In the genomic region with DNA sequence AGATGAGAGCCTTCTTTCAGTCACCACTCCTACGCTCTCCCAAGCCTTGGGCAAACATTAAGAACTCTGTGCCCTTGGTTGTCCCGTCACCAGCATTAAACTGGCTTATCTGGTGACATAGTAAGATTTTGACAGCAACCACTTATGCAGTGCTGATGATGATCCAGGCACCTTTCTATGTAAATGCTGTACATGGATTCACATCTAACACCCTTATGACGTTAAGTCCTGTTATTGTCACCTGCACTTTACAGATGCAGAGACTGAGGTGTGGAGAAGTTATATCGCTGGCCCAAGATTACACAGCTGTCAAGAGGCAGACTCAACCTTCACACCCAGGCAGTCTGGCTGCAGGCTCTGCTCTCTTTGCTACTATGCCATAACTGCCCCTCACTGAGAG, we compare ENCODE assay signal across 20 cellular contexts. TPM values are rescaled to one million over a fixed set of nuclear protein-coding genes. Genes with fewer than 3 reads are reported as not detected.
DNase-seq lines count a peak whose midpoint lies in the region; ATAC-seq and TF ChIP-seq lines count a peak whose summit lies in the region.
"Had no signal": no experiment of that assay in that cellular context is flagged by ENCODE, and none has a peak within 500 bp of the region (broad histone marks: within the 10 kb centered on the region; RNA-seq: fewer than 3 reads in every experiment).

No MANE protein-coding gene starts in this region.

- H3K27ac ChIP-seq in DOHH2 (ENCODE audit: low read depth, low read length): peak overlapping the region; percentile 98
- H3K27ac ChIP-seq in heart left ventricle: no peak overlapping the region
- H3K27ac ChIP-seq in right cardiac atrium (ENCODE audit: low read length): no peak overlapping the region
- H3K27ac ChIP-seq: 22Rv1, A549, C4-2B, HL-60 had no signal

- H3K79me2 ChIP-seq in DOHH2 (ENCODE audit: control insufficient read depth, low read length): no peaks in the 10 kb centered on the region

- WGBS in heart left ventricle, 4 donors: 49 to 54% (median 52%) methylated on average over 4 of the region's 4 CpGs
- WGBS in right cardiac atrium: 55% methylated on average over 4 of the region's 4 CpGs

- no peak overlapping the region for H3K4me3 Mint-ChIP-seq in activated naive CD8-positive, alpha-beta T cell
- no peak overlapping the region for H3K4me3 Mint-ChIP-seq in activated naive CD8-positive, alpha-beta T cell treated with anti-CD3 and anti-CD28 coated beads for 36 hours
- no peak overlapping the region for H3K4me3 Mint-ChIP-seq in natural killer cell treated with Interleukin-12 subunit alpha and Interleukin-12 subunit beta and Interleukin-15 and Interleukin-18, amount 100 ng/mL, for 72 hours
- H3K4me3 Mint-ChIP-seq: CD4-positive, alpha-beta memory T cell; GM23338 had no signal

- no peak for TF ChIP-seq CTCF in DOHH2 (IDR thresholded peaks at IDR 0.05; ENCODE audit: low read depth, low read length, poor library complexity, severe bottlenecking)
- TF ChIP-seq CTCF in heart left ventricle (IDR thresholded peaks at IDR 0.05): no peak

- peak overlapping the region; percentile 36 for H3K27ac Mint-ChIP-seq in activated naive CD8-positive, alpha-beta T cell
- no peak overlapping the region for H3K27ac Mint-ChIP-seq in activated naive CD8-positive, alpha-beta T cell treated with anti-CD3 and anti-CD28 coated beads for 36 hours
- no peak overlapping the region for H3K27ac Mint-ChIP-seq in natural killer cell treated with Interleukin-12 subunit alpha and Interleukin-12 subunit beta and Interleukin-15 and Interleukin-18, amount 100 ng/mL, for 72 hours
- H3K27ac Mint-ChIP-seq: GM23338 had no signal

- H3K4me1 ChIP-seq in DOHH2 (ENCODE audit: control insufficient read depth, low read length): peaks cover 83% of the 10 kb centered on the region
- no peaks in the 10 kb centered on the region for H3K4me1 ChIP-seq in heart left ventricle
- no peaks in the 10 kb centered on the region for H3K4me1 ChIP-seq in right cardiac atrium (ENCODE audit: control insufficient read depth, insufficient read depth, low read length)
- H3K4me1 ChIP-seq: A549 had no signal

- TF ChIP-seq POLR2A in heart left ventricle (IDR thresholded peaks at IDR 0.05): no peak

- peaks cover 35% of the 10 kb centered on the region for H3F3A ChIP-seq in DOHH2 (ENCODE audit: control insufficient read depth, insufficient read depth)

- no peaks in the 10 kb centered on the region for H3K36me3 ChIP-seq in DOHH2 (ENCODE audit: control insufficient read depth, low read length)
- no peaks in the 10 kb centered on the region for H3K36me3 ChIP-seq in heart left ventricle

- no peaks in the 10 kb centered on the region for H3K27me3 Mint-ChIP-seq in activated naive CD8-positive, alpha-beta T cell
- H3K27me3 Mint-ChIP-seq in activated naive CD8-positive, alpha-beta T cell treated with anti-CD3 and anti-CD28 coated beads for 36 hours: no peaks in the 10 kb centered on the region
- H3K27me3 Mint-ChIP-seq in natural killer cell treated with Interleukin-12 subunit alpha and Interleukin-12 subunit beta and Interleukin-15 and Interleukin-18, amount 100 ng/mL, for 72 hours: peaks cover 22 to 45% of the 10 kb centered on the region in 2 donors

- peak overlapping the region; percentile 84 for H3K4me2 ChIP-seq in DOHH2 (ENCODE audit: low read length)
- H3K4me2 ChIP-seq: A549, GM23338 had no signal

- H3K27me3 ChIP-seq in DOHH2 (ENCODE audit: control insufficient read depth, low read length): no peaks in the 10 kb centered on the region
- peaks cover 0 to 12% (median 0%) of the 10 kb centered on the region in 9 donors for H3K27me3 ChIP-seq in heart left ventricle
- no peaks in the 10 kb centered on the region for H3K27me3 ChIP-seq in right cardiac atrium (ENCODE audit: control insufficient read depth, insufficient read depth)

- H3K4me3 ChIP-seq in DOHH2 (ENCODE audit: low read length) (peak overlapping the region; percentile 66), heart left ventricle (no peak overlapping the region), right cardiac atrium (ENCODE audit: low read length) (no peak overlapping the region)
- H3K4me3 ChIP-seq: A549, GM12878, GM23338 had no signal

- intact Hi-C loops in heart left ventricle (cut with DNase I): no loop called here
- intact Hi-C loops in right cardiac atrium (cut with DNase I): no loop called here

- ATAC-seq in heart left ventricle (peak in 3 of 4 donors; percentile 28 to 77 (median 72)), right cardiac atrium (peak; percentile 83)
- no peak for ATAC-seq in natural killer cell treated with Interleukin-12 subunit alpha and Interleukin-12 subunit beta and Interleukin-15 and Interleukin-18, amount 100 ng/mL, for 72 hours
- ATAC-seq: A549, GM12878, GM23338 had no signal

- no peak for DNase-seq in activated naive CD8-positive, alpha-beta T cell treated with anti-CD3 and anti-CD28 coated beads for 36 hours
- no peak for DNase-seq in heart left ventricle
- DNase-seq in right cardiac atrium: no peak
- no peak for DNase-seq in glomerular visceral epithelial cell (ENCODE audit: extremely low spot score)
- no peak for DNase-seq in SW480 (ENCODE audit: low spot score)
- no peak for DNase-seq in natural killer cell treated with Interleukin-12 subunit alpha and Interleukin-12 subunit beta and Interleukin-15 and Interleukin-18, amount 100 ng/mL, for 72 hours (ENCODE audit: low spot score)
- DNase-seq: AML-193; Calu3; CD4-positive, alpha-beta memory T cell; DMS79 treated with DMSO at 0.1 percent for 48 hours; EL; HCEC 1CT had no signal

- no peaks in the 10 kb centered on the region for H3K9me2 ChIP-seq in DOHH2 (replicated peaks; ENCODE audit: control insufficient read depth, low read length)

- peaks cover 37% of the 10 kb centered on the region for H3K4me1 Mint-ChIP-seq in activated naive CD8-positive, alpha-beta T cell (ENCODE audit: low read depth)
- H3K4me1 Mint-ChIP-seq in activated naive CD8-positive, alpha-beta T cell treated with anti-CD3 and anti-CD28 coated beads for 36 hours: peaks cover 23% of the 10 kb centered on the region
- H3K4me1 Mint-ChIP-seq in natural killer cell treated with Interleukin-12 subunit alpha and Interleukin-12 subunit beta and Interleukin-15 and Interleukin-18, amount 100 ng/mL, for 72 hours (ENCODE audit: low read depth in 2 of 2): no peaks in the 10 kb centered on the region
- H3K4me1 Mint-ChIP-seq: GM23338 had no signal

- no peaks in the 10 kb centered on the region for H3K9me3 ChIP-seq in DOHH2 (ENCODE audit: control insufficient read depth, insufficient read depth, low read length)
- peaks cover 0 to 3% (median 0%) of the 10 kb centered on the region in 12 donors for H3K9me3 ChIP-seq in heart left ventricle
- no peaks in the 10 kb centered on the region for H3K9me3 ChIP-seq in right cardiac atrium (ENCODE audit: control insufficient read depth, low read length)
- H3K9me3 ChIP-seq: A549 had no signal

- no peaks in the 10 kb centered on the region for H3K9me3 Mint-ChIP-seq in activated naive CD8-positive, alpha-beta T cell (ENCODE audit: low read depth)
- H3K9me3 Mint-ChIP-seq in activated naive CD8-positive, alpha-beta T cell treated with anti-CD3 and anti-CD28 coated beads for 36 hours: no peaks in the 10 kb centered on the region
- no peaks in the 10 kb centered on the region for H3K9me3 Mint-ChIP-seq in natural killer cell treated with Interleukin-12 subunit alpha and Interleukin-12 subunit beta and Interleukin-15 and Interleukin-18, amount 100 ng/mL, for 72 hours
- H3K9me3 Mint-ChIP-seq: CD4-positive, alpha-beta memory T cell had no signal

- H3K36me3 Mint-ChIP-seq in activated naive CD8-positive, alpha-beta T cell: no peaks in the 10 kb centered on the region
- H3K36me3 Mint-ChIP-seq in activated naive CD8-positive, alpha-beta T cell treated with anti-CD3 and anti-CD28 coated beads for 36 hours: no peaks in the 10 kb centered on the region
- no peaks in the 10 kb centered on the region for H3K36me3 Mint-ChIP-seq in natural killer cell treated with Interleukin-12 subunit alpha and Interleukin-12 subunit beta and Interleukin-15 and Interleukin-18, amount 100 ng/mL, for 72 hours
- H3K36me3 Mint-ChIP-seq: CD4-positive, alpha-beta memory T cell had no signal

- H4K20me1 ChIP-seq in DOHH2 (ENCODE audit: control insufficient read depth, insufficient read depth, low read depth, low read length): no peaks in the 10 kb centered on the region

RNA-seq across cellular contexts. Expression of a gene that starts 25.0 kb away (rescaled TPM):
- 1 to 10 TPM; 2.0 to 3.0 TPM for total RNA-seq in activated naive CD8-positive, alpha-beta T cell treated with anti-CD3 and anti-CD28 coated beads for 36 hours
- total RNA-seq in heart left ventricle: 10 to 100 TPM in 3 of 9 donors, 1 to 10 TPM in 6; 2.9 to 13.7 (median 5.4) TPM
- 1 to 10 TPM; 3.5 to 7.9 TPM for polyA plus RNA-seq in heart left ventricle
- total RNA-seq in right cardiac atrium: 10 to 100 TPM; 10.5 to 35.8 (median 19.0) TPM
- polyA plus RNA-seq in right cardiac atrium: 15.2 TPM
- 1 to 10 TPM; 1.7 to 3.3 TPM for total RNA-seq in natural killer cell treated with Interleukin-12 subunit alpha and Interleukin-12 subunit beta and Interleukin-15 and Interleukin-18, amount 100 ng/mL, for 72 hours

RNA-seq across cellular contexts. Expression of a gene that starts 44.3 kb away (rescaled TPM):
- total RNA-seq in activated naive CD8-positive, alpha-beta T cell treated with anti-CD3 and anti-CD28 coated beads for 36 hours: 1,000 to 10,000 TPM; 1,357 to 1,413 TPM
- total RNA-seq in heart left ventricle (100 to 1,000 TPM; 292 to 825 (median 609) TPM), right cardiac atrium (100 to 1,000 TPM; 723 to 895 (median 850) TPM)
- polyA plus RNA-seq in heart left ventricle (1,000 to 10,000 TPM in 1 of 2 donors, 100 to 1,000 TPM in 1; 459 to 1,593 TPM), right cardiac atrium (662 TPM)
- 100 to 1,000 TPM; 748 to 990 TPM for total RNA-seq in natural killer cell treated with Interleukin-12 subunit alpha and Interleukin-12 subunit beta and Interleukin-15 and Interleukin-18, amount 100 ng/mL, for 72 hours

Comparison
In these comparisons a context has a peak if more than half of its experiments do, and no peak if none do; other contexts are left out.
1. ATAC-seq: peak in heart left ventricle (3 of 4) and right cardiac atrium (2 of 2); none in natural killer cell treated with Interleukin-12 subunit alpha and Interleukin-12 subunit beta and Interleukin-15 and Interleukin-18, amount 100 ng/mL, for 72 hours (0 of 2).